Comparison of ENCODE assay signal across 27 cellular contexts in genomic region chr5:168829044-168829443, GRCh38.
"Had no signal": no experiment of that assay in that cellular context is flagged by ENCODE, and none has a peak within 500 bp of the region (broad histone marks: within the 10 kb centered on the region; RNA-seq: fewer than 3 reads in every experiment).

No MANE protein-coding gene starts in this region.

- DNase-seq: hippocampal formation; kidney glomerular epithelial cell; left cardiac atrium; mesendoderm; naive B cell; natural killer cell; nephron progenitor cell; occipital lobe; psoas muscle; right lobe of liver; stimulated activated CD4-positive, alpha-beta T cell treated with anti-CD3 and anti-CD28 coated beads, Interleukin-2, amount 100 ng/mL, for 24 hours; stimulated activated CD4-positive, alpha-beta T cell treated with anti-CD3 and anti-CD28 coated beads, Interleukin-4, amount 100 ng/mL, for 1 hour; stimulated activated naive B cell treated with anti-CD40 and anti-IgM and Interleukin-4, amounts not matched to agents 10 μg/mL and 1 μg/mL and 100 μg/mL, for 72 hours; stimulated activated naive CD8-positive, alpha-beta T cell treated with anti-CD3 and anti-CD28 coated beads, Interleukin-15, Interleukin-2, amounts not matched to agents 100 U/mL and 50 U/mL, for 24 hours; stomach; testis; thyroid gland; transverse colon; upper lobe of left lung had no signal

- FAIRE-seq: keratinocyte had no signal

- H3K9me3 Mint-ChIP-seq: mesothelial cell of epicardium, naive B cell, natural killer cell, nephron progenitor cell, neural progenitor cell had no signal

- H3K4me3 ChIP-seq: lung, neural progenitor cell, psoas muscle, right lobe of liver, smooth muscle cell, stomach, testis, thyroid gland, transverse colon, upper lobe of left lung had no signal

- H3K9ac ChIP-seq: neural progenitor cell, parathyroid adenoma had no signal

- H3K36me3 Mint-ChIP-seq: mesothelial cell of epicardium; naive B cell; natural killer cell; neural progenitor cell; stimulated activated naive B cell treated with anti-CD40 and anti-IgM and Interleukin-4, amounts not matched to agents 10 μg/mL and 1 μg/mL and 100 μg/mL, for 72 hours had no signal

- ATAC-seq: left cardiac atrium; left lobe of liver; natural killer cell; psoas muscle; right lobe of liver; stimulated activated naive B cell treated with anti-CD40 and anti-IgM and Interleukin-4, amounts not matched to agents 10 μg/mL and 1 μg/mL and 100 μg/mL, for 72 hours; stimulated activated naive CD8-positive, alpha-beta T cell treated with anti-CD3 and anti-CD28 coated beads, Interleukin-15, Interleukin-2, amounts not matched to agents 100 U/mL and 50 U/mL, for 24 hours had no signal

- H3K4me2 ChIP-seq: neural progenitor cell, smooth muscle cell had no signal

- H3K4me1 Mint-ChIP-seq: naive B cell; natural killer cell; stimulated activated naive B cell treated with anti-CD40 and anti-IgM and Interleukin-4, amounts not matched to agents 10 μg/mL and 1 μg/mL and 100 μg/mL, for 72 hours had no signal

- H3K36me3 ChIP-seq: neural progenitor cell, neutrophil, right lobe of liver, stomach, thyroid gland, transverse colon, upper lobe of left lung had no signal

- H3K27me3 ChIP-seq: neutrophil, right lobe of liver, stomach, testis, thyroid gland, transverse colon, upper lobe of left lung had no signal

- H3K9me3 ChIP-seq: neutrophil, psoas muscle, right lobe of liver, stomach, testis, thyroid gland, transverse colon, upper lobe of left lung had no signal

- H3K4me1 ChIP-seq: parathyroid adenoma, psoas muscle, right lobe of liver, transverse colon, upper lobe of left lung had no signal

- H2AFZ ChIP-seq: neural progenitor cell, parathyroid adenoma had no signal

- H3K27ac Mint-ChIP-seq: mesothelial cell of epicardium; naive B cell; natural killer cell; nephron progenitor cell; neural progenitor cell; stimulated activated naive B cell treated with anti-CD40 and anti-IgM and Interleukin-4, amounts not matched to agents 10 μg/mL and 1 μg/mL and 100 μg/mL, for 72 hours had no signal

- H3K27ac ChIP-seq: neural progenitor cell, neutrophil, parathyroid adenoma, psoas muscle, right lobe of liver, stomach, testis, thyroid gland, transverse colon, upper lobe of left lung had no signal

- H3K4me3 Mint-ChIP-seq: mesothelial cell of epicardium; natural killer cell; nephron progenitor cell; neural progenitor cell; stimulated activated naive B cell treated with anti-CD40 and anti-IgM and Interleukin-4, amounts not matched to agents 10 μg/mL and 1 μg/mL and 100 μg/mL, for 72 hours had no signal
